Comparison of ENCODE assay signal across 8 cellular contexts in the genomic region with DNA sequence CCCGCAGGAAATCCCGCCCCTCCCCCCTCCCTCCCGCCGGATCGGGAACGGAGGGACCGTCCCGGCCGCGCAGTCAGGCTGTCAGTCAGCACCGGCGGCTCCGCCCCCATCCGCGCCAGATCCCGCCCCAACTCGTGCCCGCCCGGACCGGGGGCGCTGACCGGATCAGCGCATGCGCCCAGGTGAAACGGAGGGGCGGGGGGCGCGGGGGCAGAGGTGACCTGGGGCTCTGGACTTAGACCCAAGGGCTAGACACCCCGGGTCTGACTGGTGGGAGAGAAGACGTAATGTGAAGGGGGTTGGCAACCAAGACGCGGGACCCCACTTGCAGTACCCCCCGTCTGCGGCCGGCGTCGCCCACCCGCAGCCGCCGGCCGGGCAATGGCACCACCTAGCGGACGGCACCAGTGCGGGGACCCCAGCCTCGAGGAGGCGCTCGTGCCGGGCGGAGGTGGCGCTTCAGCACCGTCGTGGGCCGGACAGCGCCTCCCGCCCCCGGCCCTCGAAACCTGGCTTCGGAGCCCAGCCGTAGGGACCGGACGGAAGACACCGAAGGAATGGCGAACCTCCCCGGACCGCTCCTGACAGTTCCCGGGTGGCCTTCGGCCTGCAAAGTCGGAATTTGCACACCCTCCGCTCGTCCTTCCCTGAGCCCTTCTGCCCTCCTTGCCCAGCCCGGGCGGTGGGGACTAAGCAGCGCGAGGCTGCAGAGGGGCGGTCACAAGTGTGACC. TPM values are rescaled to one million over a fixed set of nuclear protein-coding genes. Genes with fewer than 3 reads are reported as not detected.
A peak's percentile ranks its signal among the peaks of the same experiment; 100 is the strongest.
DNase-seq lines count a peak whose midpoint lies in the region; ATAC-seq and TF ChIP-seq lines count a peak whose summit lies in the region.

CASKIN2 (minus strand) TSS at position 15 of the 732 bp plus-strand sequence. CDS start 1,733 bp downstream, outside the sequence.

- H3K27me3 ChIP-seq in right atrium auricular region (no peaks in the 10 kb centered on the region), psoas muscle (ENCODE audit: insufficient read depth in 3 of 3, low read length in 2 of 3) (no peaks in the 10 kb centered on the region)

- H3K27ac ChIP-seq in right atrium auricular region (peak within 1 kb of the TSS; percentile 93 to 97), psoas muscle (peak within 1 kb of the TSS; percentile 83)

- peak; percentile 56 for ATAC-seq in HG02840 (IDR thresholded peaks at IDR 0.05; ENCODE audit: low FRiP score, unreplicated experiment)
- ATAC-seq in psoas muscle, result peak; percentile 88 to 91 (median 90)

- intact Hi-C loops in psoas muscle (cut with DNase I), result loop anchor here (1.0 to 5.0 kb wide), 4 partner anchors 58 to 193 kb away; partner anchors contain the start of genes MYO15B (in 1 of the 2) and TMEM94 (in 1 of the 2)

- H3K9me3 ChIP-seq in right atrium auricular region (no peaks in the 10 kb centered on the region), psoas muscle (no peaks in the 10 kb centered on the region)

- DNase-seq in GM12865 (ENCODE audit: low read depth), result peak; percentile 82
- DNase-seq in NCI-H146 (lab: John Stamatoyannopoulos, UW), result peak; percentile 94
- peak; percentile 51 to 80 (median 68) for DNase-seq in T-helper 2 cell
- peak; percentile 62 to 98 (median 93) for DNase-seq in anterior cingulate cortex (lab: John Stamatoyannopoulos, UW)
- DNase-seq in right atrium auricular region (ENCODE audit: low spot score), result peak; percentile 92
- DNase-seq in psoas muscle, result peak; percentile 97 to 98
- peak; percentile 96 for DNase-seq in ureter (ENCODE audit: low spot score)

- peaks cover 24% of the 10 kb centered on the region for H3K36me3 ChIP-seq in right atrium auricular region
- peaks cover 0 to 42% of the 10 kb centered on the region in 2 donors for H3K36me3 ChIP-seq in psoas muscle (ENCODE audit: insufficient read depth in 1 of 2, low read depth in 1 of 2)

- 1% methylated on average over 53 to 74 of the region's 75 CpGs for WGBS in psoas muscle, 3 donors

- peaks cover 0 to 51% of the 10 kb centered on the region in 2 donors for H3K4me1 ChIP-seq in right atrium auricular region
- peaks cover 43% of the 10 kb centered on the region for H3K4me1 ChIP-seq in psoas muscle

- TF ChIP-seq CTCF in GM12865 (IDR thresholded peaks at IDR 0.05; ENCODE audit: insufficient read depth, low read depth, low read length, missing control alignments), result peak; percentile 96
- TF ChIP-seq CTCF in right atrium auricular region (IDR thresholded peaks at IDR 0.05), result peak; percentile 98
- peak; percentile 95 for TF ChIP-seq CTCF in psoas muscle (IDR thresholded peaks at IDR 0.05)

- H3K4me3 ChIP-seq in GM12865 (ENCODE audit: low read depth, low read length), result peak within 1 kb of the TSS; percentile 90
- peak within 1 kb of the TSS; percentile 95 to 99 for H3K4me3 ChIP-seq in right atrium auricular region
- peak within 1 kb of the TSS; percentile 98 for H3K4me3 ChIP-seq in psoas muscle

RNA-seq across cellular contexts. Expression of gene CASKIN2, which starts in this region (rescaled TPM):
- 10 to 100 TPM; 18.3 to 28.7 TPM for total RNA-seq in right atrium auricular region
- 10 to 100 TPM; 26.3 to 33.5 (median 28.3) TPM for total RNA-seq in psoas muscle
- polyA plus RNA-seq in psoas muscle, result 10 to 100 TPM in 1 of 3 donors, 1 to 10 TPM in 2; 8.2 to 11.0 (median 8.9) TPM
- 60.8 TPM for total RNA-seq in ureter

Comparison
In these comparisons a context has a peak if more than half of its experiments do, and no peak if none do; other contexts are left out.
1. Peak in every context shown above with its lines: DNase-seq, ATAC-seq, H3K4me3 ChIP-seq and H3K27ac ChIP-seq.